ENCODE assay signal across 24 cellular contexts in genomic region chr6:144400321-144400720, GRCh38.
"Had no signal": no experiment of that assay in that cellular context is flagged by ENCODE, and none has a peak within 500 bp of the region (broad histone marks: within the 10 kb centered on the region; RNA-seq: fewer than 3 reads in every experiment).

No MANE protein-coding gene starts in this region.

- H3K27me3 Mint-ChIP-seq: naive B cell; stimulated activated naive B cell treated with anti-CD40 and anti-IgM and Interleukin-4, amounts not matched to agents 10 μg/mL and 1 μg/mL and 100 μg/mL, for 72 hours had no signal

- H3K36me3 ChIP-seq: ascending aorta, pancreas, tibial artery, uterus had no signal

- H3K27ac Mint-ChIP-seq: activated naive CD4-positive, alpha-beta T cell treated with anti-CD3 and anti-CD28 coated beads for 36 hours; stimulated activated naive B cell treated with anti-CD40 and anti-IgM and Interleukin-4, amounts not matched to agents 10 μg/mL and 1 μg/mL and 100 μg/mL, for 72 hours had no signal

- H3K4me3 Mint-ChIP-seq: activated naive CD4-positive, alpha-beta T cell treated with anti-CD3 and anti-CD28 coated beads for 36 hours; activated T-cell treated with anti-CD3 and anti-CD28 coated beads, Interleukin-2, amount 50 U/mL, for 4 hours; naive B cell; stimulated activated naive B cell treated with anti-CD40 and anti-IgM and Interleukin-4, amounts not matched to agents 10 μg/mL and 1 μg/mL and 100 μg/mL, for 72 hours had no signal

- DNase-seq: activated CD4-positive, alpha-beta T cell treated with anti-CD3 and anti-CD28 coated beads, Interleukin-2, amount 50 U/mL, for 1 hour; activated CD4-positive, CD25-positive, alpha-beta regulatory T cell treated with anti-CD3 and anti-CD28 coated beads, Interleukin-2, amount 50 U/mL, for 72 hours; activated CD8-positive, alpha-beta memory T cell treated with anti-CD3 and anti-CD28 coated beads, Interleukin-2, amount 50 U/mL, for 4 hours; activated naive CD4-positive, alpha-beta T cell treated with anti-CD3 and anti-CD28 coated beads for 36 hours; activated T-cell treated with anti-CD3 and anti-CD28 coated beads, Interleukin-2, amount 50 U/mL, for 4 hours; dermis blood vessel endothelial cell; effector memory CD4-positive, alpha-beta T cell; foreskin melanocyte; glutamatergic neuron; hypothalamus; kidney; naive B cell; pancreas; spleen; stimulated activated CD4-positive, alpha-beta T cell treated with anti-CD3 and anti-CD28 coated beads, Interleukin-4, amount 100 ng/mL, for 4 hours; stimulated activated naive B cell treated with anti-CD40 and anti-IgM and Interleukin-4, amounts not matched to agents 10 μg/mL and 1 μg/mL and 100 μg/mL, for 72 hours; substantia nigra; SW 1271; T-helper 2 cell; tibial artery; uterus had no signal

- H3K27me3 ChIP-seq: ascending aorta, pancreas, spleen, tibial artery, uterus had no signal

- ATAC-seq: activated T-cell treated with anti-CD3 and anti-CD28 coated beads, Interleukin-2, amount 50 U/mL, for 4 hours; left lobe of liver; pancreas; sciatic nerve; stimulated activated naive B cell treated with anti-CD40 and anti-IgM and Interleukin-4, amounts not matched to agents 10 μg/mL and 1 μg/mL and 100 μg/mL, for 72 hours had no signal

- H3K4me3 ChIP-seq: ascending aorta, pancreas, spleen, tibial artery, uterus had no signal
